ENCODE assay signal across 26 cellular contexts in genomic region chr3:60323180-60323579, GRCh38.
DNase-seq lines count a peak whose midpoint lies in the region; ATAC-seq, FAIRE-seq and TF ChIP-seq lines count a peak whose summit lies in the region.
"Had no signal": no experiment of that assay in that cellular context is flagged by ENCODE, and none has a peak within 500 bp of the region (broad histone marks: within the 10 kb centered on the region; RNA-seq: fewer than 3 reads in every experiment).

No MANE protein-coding gene starts in this region.

- no peak overlapping the region for H3K27ac ChIP-seq in K562 (ENCODE audit: extremely low read depth, low read depth, low read length)
- no peak overlapping the region for H3K27ac ChIP-seq in neural progenitor cell
- H3K27ac ChIP-seq: SK-N-MC had no signal

- CTCF ChIA-PET in K562 (lab: Yijun Ruan, JAX; ENCODE audit: low intra/inter-chr PET ratio), result no interaction called here

- H3K4me1 ChIP-seq in K562 (replicated peaks in 1 of 2; ENCODE audit: control insufficient read depth in 2 of 2, insufficient read depth in 2 of 2, low read length in 2 of 2), result peaks cover 0 to 5% of the 10 kb centered on the region in 2 experiments; a peak in 3 of 5 replicates
- H3K4me1 ChIP-seq in neural progenitor cell, result peaks cover 16% of the 10 kb centered on the region

- no TSS peak for BruUV-seq in K562 (replicated peaks; lab: Mats Ljungman, UMichigan)

- 52% methylated on average over 7 of the region's 7 CpGs for WGBS in K562 (ENCODE audit: insufficient coverage, low coverage, missing lambda C conversion rate)

- H3K79me2 ChIP-seq in K562 (ENCODE audit: control insufficient read depth, insufficient read depth, low read length) (no peaks in the 10 kb centered on the region), neural progenitor cell (ENCODE audit: low read depth) (no peaks in the 10 kb centered on the region)

- peak in 1 of 4 experiments; percentile 9 for DNase-seq in K562 (ENCODE audit: extremely low read depth in 1 of 4, low spot score in 3 of 4)
- no peak for DNase-seq in endothelial cell (ENCODE audit: low spot score)
- no peak for DNase-seq in neural progenitor cell (ENCODE audit: low spot score)
- DNase-seq in NCI-H2171 (lab: John Stamatoyannopoulos, UW), result no peak
- no peak for DNase-seq in superior temporal gyrus (ENCODE audit: extremely low spot score)
- no peak for DNase-seq in NCI-H2227 (lab: John Stamatoyannopoulos, UW; ENCODE audit: unreplicated experiment)
- DNase-seq: C1 segment of cervical spinal cord; CD4-positive, alpha-beta memory T cell; COR-L47; DMS53; NCI-H1092; NCI-H1436; NCI-H187; NCI-H2081 treated with DMSO at 0.1 percent for 48 hours; NCI-H2171 treated with DMSO at 0.1 percent for 48 hours; NCI-H446; NCI-H524 treated with DMSO at 0.1 percent for 48 hours; NCI-H774; SIG-M5 had no signal

- no peak for FAIRE-seq in K562 (lab: Jason Lieb, UNC)
- FAIRE-seq: G401.6, RCC 7860 had no signal

- H2AFZ ChIP-seq in K562 (ENCODE audit: low read depth, low read length) (peak overlapping the region; percentile 19; the same call in 1 of the 2 replicates), neural progenitor cell (replicated peaks) (no peak overlapping the region)
- H2AFZ ChIP-seq: GM23338 had no signal

- H3K4me1 Mint-ChIP-seq in endothelial cell (ENCODE audit: unreplicated experiment), result peaks cover 26% of the 10 kb centered on the region
- peaks cover 4% of the 10 kb centered on the region for H3K4me1 Mint-ChIP-seq in neural progenitor cell
- H3K4me1 Mint-ChIP-seq: CD4-positive, alpha-beta memory T cell; GM23338; IgD-negative memory B cell had no signal

- H3K9me3 Mint-ChIP-seq in endothelial cell (ENCODE audit: unreplicated experiment) (no peaks in the 10 kb centered on the region), neural progenitor cell (no peaks in the 10 kb centered on the region)
- H3K9me3 Mint-ChIP-seq: GM23338, IgD-negative memory B cell had no signal

- H3K9ac ChIP-seq in K562 (ENCODE audit: insufficient read depth in 1 of 2, low read depth in 2 of 2, low read length in 2 of 2) (no peak overlapping the region), neural progenitor cell (no peak overlapping the region)

- H3K36me3 Mint-ChIP-seq in endothelial cell (ENCODE audit: low read depth, unreplicated experiment), result no peaks in the 10 kb centered on the region
- H3K36me3 Mint-ChIP-seq in neural progenitor cell, result no peaks in the 10 kb centered on the region
- H3K36me3 Mint-ChIP-seq: CD4-positive, alpha-beta memory T cell had no signal

- no peaks in the 10 kb centered on the region for H3K9me1 ChIP-seq in K562 (ENCODE audit: control insufficient read depth, insufficient read depth, low read length)

- no peak for TF ChIP-seq RAD21 in K562 (CRISPR knock-in tag; conservative IDR thresholded peaks at IDR 0.05 in 1 of 2, IDR thresholded peaks at IDR 0.05 in 1 of 2)

- intact Hi-C loops in K562 (cut with micrococcal nuclease), result no loop called here

- POLR2A ChIA-PET in K562 (lab: Yijun Ruan, JAX), result no interaction called here

- no peak overlapping the region for H3K4me3 Mint-ChIP-seq in endothelial cell (ENCODE audit: unreplicated experiment)
- H3K4me3 Mint-ChIP-seq in neural progenitor cell, result no peak overlapping the region
- H3K4me3 Mint-ChIP-seq: CD4-positive, alpha-beta memory T cell; GM23338; IgD-negative memory B cell had no signal

- H3K27ac Mint-ChIP-seq in endothelial cell (ENCODE audit: unreplicated experiment), result no peak overlapping the region
- no peak overlapping the region for H3K27ac Mint-ChIP-seq in neural progenitor cell
- H3K27ac Mint-ChIP-seq: CD4-positive, alpha-beta memory T cell; GM23338; IgD-negative memory B cell had no signal

- TF ChIP-seq CTCF in K562 (IDR thresholded peaks at IDR 0.05 in 2 of 3, conservative IDR thresholded peaks at IDR 0.05 in 1 of 3; ENCODE audit: insufficient read depth in 2 of 3, low read depth in 1 of 3, low read length in 3 of 3) (no peak), endothelial cell (IDR thresholded peaks at IDR 0.05; ENCODE audit: unreplicated experiment) (peak; percentile 52), neural progenitor cell (IDR thresholded peaks at IDR 0.05) (no peak)

- H3F3A ChIP-seq in neural progenitor cell (ENCODE audit: low read depth), result peaks cover 11% of the 10 kb centered on the region

- no peaks in the 10 kb centered on the region; a peak in 1 of 5 replicates for H3K27me3 ChIP-seq in K562 (ENCODE audit: control insufficient read depth in 2 of 2, insufficient read depth in 2 of 2, low read length in 2 of 2)
- H3K27me3 ChIP-seq in neural progenitor cell, result no peaks in the 10 kb centered on the region

- no peak overlapping the region for H3K4me3 ChIP-seq in K562
- no peak overlapping the region for H3K4me3 ChIP-seq in neural progenitor cell
- H3K4me3 ChIP-seq: GM23338, SK-N-MC had no signal

- TF ChIP-seq POLR2A in K562 (conservative IDR thresholded peaks at IDR 0.05), result no peak

- in situ Hi-C loops in K562 (cut with MboI), result no loop called here

- H3K9me3 ChIP-seq in K562 (replicated peaks; ENCODE audit: control insufficient read depth, insufficient read depth, low read depth, low read length) (no peaks in the 10 kb centered on the region), neural progenitor cell (ENCODE audit: low read depth) (no peaks in the 10 kb centered on the region)

- H4K20me1 ChIP-seq in K562 (replicated peaks; ENCODE audit: control insufficient read depth, insufficient read depth, low read length), result no peaks in the 10 kb centered on the region
- H4K20me1 ChIP-seq in neural progenitor cell (ENCODE audit: low read depth), result no peaks in the 10 kb centered on the region

- no peaks in the 10 kb centered on the region for H3K36me3 ChIP-seq in K562 (ENCODE audit: control insufficient read depth, insufficient read depth, low read length)
- no peaks in the 10 kb centered on the region for H3K36me3 ChIP-seq in neural progenitor cell

- no peak overlapping the region for H3K4me2 ChIP-seq in K562 (ENCODE audit: insufficient read depth, low read length)
- peak overlapping the region; percentile 14 for H3K4me2 ChIP-seq in neural progenitor cell
- H3K4me2 ChIP-seq: GM23338 had no signal

- TF ChIP-seq EP300 in K562 (IDR thresholded peaks at IDR 0.05; ENCODE audit: low read length), result no peak

- ATAC-seq in K562, result no peak
- no peak for ATAC-seq in activated CD4-positive, CD25-positive, alpha-beta regulatory T cell treated with anti-CD3 and anti-CD28 coated beads, Interleukin-2, amount 50 U/mL, for 24 hours
- ATAC-seq: HCT116 had no signal

- peaks cover 1% of the 10 kb centered on the region for H3K27me3 Mint-ChIP-seq in endothelial cell (ENCODE audit: unreplicated experiment)
- peaks cover 7% of the 10 kb centered on the region for H3K27me3 Mint-ChIP-seq in neural progenitor cell (ENCODE audit: insufficient read depth, low read depth)
- H3K27me3 Mint-ChIP-seq: IgD-negative memory B cell had no signal

TF ChIP-seq in K562, 482 proteins besides CTCF, POLR2A, EP300 and RAD21:
- TF ChIP-seq GABPA (tag; conservative IDR thresholded peaks at IDR 0.05; ENCODE audit: low read depth) (0 out of 2 replicates have a peak, but pooled peaks have one; percentile 4), RNF219 (CRISPR knock-in tag; IDR thresholded peaks at IDR 0.05) (no peak), PHF8 (IDR thresholded peaks at IDR 0.05; ENCODE audit: borderline replicate concordance, low read length) (no peak)
